ENCODE assay signal across 15 cellular contexts in genomic region chr9:131719262-131719908, GRCh38. TPM values are rescaled to one million over a fixed set of nuclear protein-coding genes. Genes with fewer than 3 reads are reported as not detected.
DNase-seq lines count a peak whose midpoint lies in the region; ATAC-seq lines count a peak whose summit lies in the region.
"Had no signal": no experiment of that assay in that cellular context is flagged by ENCODE, and none has a peak within 500 bp of the region (broad histone marks: within the 10 kb centered on the region; RNA-seq: fewer than 3 reads in every experiment).

No MANE protein-coding gene starts in this region.

- no peaks in the 10 kb centered on the region for H3K27me3 ChIP-seq in MG63

- DNase-seq in activated T-cell treated with anti-CD3 and anti-CD28 coated beads, Interleukin-2, amount 50 U/mL, for 4 hours: no peak
- DNase-seq in activated T-cell treated with anti-CD3 and anti-CD28 coated beads for 4 hours (no peak), NOMO-1 treated with dmso at 0.1 percent for 144 hours (lab: John Stamatoyannopoulos, UW; ENCODE audit: unreplicated experiment) (peak; percentile 24), NCI-H1092 treated with DMSO at 0.1 percent for 48 hours (lab: John Stamatoyannopoulos, UW) (no peak), MG63 (no peak)
- DNase-seq in effector memory CD8-positive, alpha-beta T cell: no peak
- no peak for DNase-seq in stimulated activated naive B cell treated with anti-CD40 and anti-IgM and Interleukin-4, amounts not matched to agents 10 μg/mL and 1 μg/mL and 100 μg/mL, for 72 hours
- DNase-seq: activated naive CD4-positive, alpha-beta T cell treated with anti-CD3 and anti-CD28 coated beads, Interleukin-2, amount 10 ng/mL, durations not matched to agents 7 days and 5 days; GDM1; NCI-H2029 treated with DMSO at 0.1 percent for 48 hours; WERI-Rb-1 had no signal

- H3K4me3 ChIP-seq in MG63: no peak overlapping the region
- H3K4me3 ChIP-seq: GM23338, lung, thoracic aorta had no signal

- peaks cover 30% of the 10 kb centered on the region for H3K36me3 Mint-ChIP-seq in activated T-cell treated with anti-CD3 and anti-CD28 coated beads, Interleukin-2, amount 50 U/mL, for 4 hours (ENCODE audit: insufficient read depth)
- peaks cover 33% of the 10 kb centered on the region for H3K36me3 Mint-ChIP-seq in effector memory CD8-positive, alpha-beta T cell (ENCODE audit: insufficient read depth)
- peaks cover 46 to 83% of the 10 kb centered on the region in 2 donors for H3K36me3 Mint-ChIP-seq in stimulated activated naive B cell treated with anti-CD40 and anti-IgM and Interleukin-4, amounts not matched to agents 10 μg/mL and 1 μg/mL and 100 μg/mL, for 72 hours

- H3K9me3 ChIP-seq in MG63: no peaks in the 10 kb centered on the region
- H3K9me3 ChIP-seq: thoracic aorta had no signal

- H3K27ac Mint-ChIP-seq in effector memory CD8-positive, alpha-beta T cell: peak overlapping the region; percentile 75 to 89
- peak overlapping the region; percentile 91 for H3K27ac Mint-ChIP-seq in stimulated activated naive B cell treated with anti-CD40 and anti-IgM and Interleukin-4, amounts not matched to agents 10 μg/mL and 1 μg/mL and 100 μg/mL, for 72 hours
- H3K27ac Mint-ChIP-seq: activated naive CD4-positive, alpha-beta T cell treated with anti-CD3 and anti-CD28 coated beads, Interleukin-2, amount 10 ng/mL, durations not matched to agents 7 days and 5 days had no signal

- no peaks in the 10 kb centered on the region for H3K27me3 Mint-ChIP-seq in activated T-cell treated with anti-CD3 and anti-CD28 coated beads, Interleukin-2, amount 50 U/mL, for 4 hours (ENCODE audit: low read depth)
- no peaks in the 10 kb centered on the region for H3K27me3 Mint-ChIP-seq in effector memory CD8-positive, alpha-beta T cell
- no peaks in the 10 kb centered on the region for H3K27me3 Mint-ChIP-seq in stimulated activated naive B cell treated with anti-CD40 and anti-IgM and Interleukin-4, amounts not matched to agents 10 μg/mL and 1 μg/mL and 100 μg/mL, for 72 hours
- H3K27me3 Mint-ChIP-seq: activated naive CD4-positive, alpha-beta T cell treated with anti-CD3 and anti-CD28 coated beads, Interleukin-2, amount 10 ng/mL, durations not matched to agents 7 days and 5 days had no signal

- no peaks in the 10 kb centered on the region for H3K9me3 Mint-ChIP-seq in activated T-cell treated with anti-CD3 and anti-CD28 coated beads, Interleukin-2, amount 50 U/mL, for 4 hours
- no peaks in the 10 kb centered on the region for H3K9me3 Mint-ChIP-seq in effector memory CD8-positive, alpha-beta T cell
- H3K9me3 Mint-ChIP-seq in stimulated activated naive B cell treated with anti-CD40 and anti-IgM and Interleukin-4, amounts not matched to agents 10 μg/mL and 1 μg/mL and 100 μg/mL, for 72 hours: no peaks in the 10 kb centered on the region
- H3K9me3 Mint-ChIP-seq: activated naive CD4-positive, alpha-beta T cell treated with anti-CD3 and anti-CD28 coated beads, Interleukin-2, amount 10 ng/mL, durations not matched to agents 7 days and 5 days; GM23338 had no signal

- H3K4me1 Mint-ChIP-seq in activated T-cell treated with anti-CD3 and anti-CD28 coated beads, Interleukin-2, amount 50 U/mL, for 4 hours (ENCODE audit: low read depth): peaks cover 76% of the 10 kb centered on the region
- H3K4me1 Mint-ChIP-seq in effector memory CD8-positive, alpha-beta T cell (ENCODE audit: low read depth in 2 of 2): peaks cover 66 to 82% of the 10 kb centered on the region in 2 donors
- peaks cover 64 to 98% of the 10 kb centered on the region in 2 donors for H3K4me1 Mint-ChIP-seq in stimulated activated naive B cell treated with anti-CD40 and anti-IgM and Interleukin-4, amounts not matched to agents 10 μg/mL and 1 μg/mL and 100 μg/mL, for 72 hours

- no peak overlapping the region for H3K4me3 Mint-ChIP-seq in activated T-cell treated with anti-CD3 and anti-CD28 coated beads, Interleukin-2, amount 50 U/mL, for 4 hours
- peak overlapping the region; percentile 52 to 61 for H3K4me3 Mint-ChIP-seq in effector memory CD8-positive, alpha-beta T cell
- H3K4me3 Mint-ChIP-seq in stimulated activated naive B cell treated with anti-CD40 and anti-IgM and Interleukin-4, amounts not matched to agents 10 μg/mL and 1 μg/mL and 100 μg/mL, for 72 hours: peak overlapping the region in 1 of 2 donors; percentile 69
- H3K4me3 Mint-ChIP-seq: activated naive CD4-positive, alpha-beta T cell treated with anti-CD3 and anti-CD28 coated beads, Interleukin-2, amount 10 ng/mL, durations not matched to agents 7 days and 5 days; GM23338 had no signal

- peak; percentile 17 to 36 for ATAC-seq in activated T-cell treated with anti-CD3 and anti-CD28 coated beads, Interleukin-2, amount 50 U/mL, for 4 hours
- ATAC-seq in effector memory CD8-positive, alpha-beta T cell (replicated peaks): peak; percentile 50
- ATAC-seq in stimulated activated naive B cell treated with anti-CD40 and anti-IgM and Interleukin-4, amounts not matched to agents 10 μg/mL and 1 μg/mL and 100 μg/mL, for 72 hours (replicated peaks): peak; percentile 85 to 88
- ATAC-seq in HG03108 (IDR thresholded peaks at IDR 0.05; ENCODE audit: unreplicated experiment): no peak
- ATAC-seq: GM23338 had no signal

- peaks cover 4% of the 10 kb centered on the region; the same call in 1 of the 2 replicates for H3K36me3 ChIP-seq in MG63
- H3K36me3 ChIP-seq: thoracic aorta, WERI-Rb-1 had no signal

RNA-seq across cellular contexts. Expression of gene RAPGEF1, which starts 20.5 kb away (rescaled TPM):
- total RNA-seq in activated T-cell treated with anti-CD3 and anti-CD28 coated beads, Interleukin-2, amount 50 U/mL, for 4 hours: 100 to 1,000 TPM; 106 to 120 (median 111) TPM
- total RNA-seq in MG63 (2014; rRNA removed; shearing (Covaris generic); ENCODE audit: low replicate concordance): 19.0 and 31.3 TPM in 2 replicates
